In genomic region chr6:139364302-139364981, GRCh38 we compare ENCODE assay signal across 8 cellular contexts. TPM values are rescaled to one million over a fixed set of nuclear protein-coding genes. Genes with fewer than 3 reads are reported as not detected.
A peak's percentile ranks its signal among the peaks of the same experiment; 100 is the strongest.
DNase-seq lines count a peak whose midpoint lies in the region; TF ChIP-seq lines count a peak whose summit lies in the region.

No MANE protein-coding gene starts in this region.

- H4K20me1 ChIP-seq in neural cell (ENCODE audit: insufficient read depth), result no peaks in the 10 kb centered on the region

- H3K4me2 ChIP-seq in neural cell (ENCODE audit: low read length), result no peak overlapping the region

- TF ChIP-seq EP300 in neural cell (conservative IDR thresholded peaks at IDR 0.05; ENCODE audit: poor library complexity, severe bottlenecking), result no peak

- no peak for TF ChIP-seq POLR2A in erythroblast (IDR thresholded peaks at IDR 0.05; ENCODE audit: low read length)

- H3K9me3 ChIP-seq in neural cell (ENCODE audit: low read length), result no peaks in the 10 kb centered on the region

- H3K27me3 ChIP-seq in neural cell (ENCODE audit: insufficient read depth, low read depth, low read length), result no peaks in the 10 kb centered on the region

- TF ChIP-seq CTCF in AG09319 (IDR thresholded peaks at IDR 0.05; ENCODE audit: low read depth, low read length), result peak; percentile 38
- peak; percentile 43 for TF ChIP-seq CTCF in GM12873 (IDR thresholded peaks at IDR 0.05; ENCODE audit: insufficient read depth, low read depth, low read length, missing control alignments)
- TF ChIP-seq CTCF in LNCAP (IDR thresholded peaks at IDR 0.05), result peak; percentile 63
- TF ChIP-seq CTCF in neural cell (IDR thresholded peaks at IDR 0.05; ENCODE audit: poor library complexity, severe bottlenecking), result peak; percentile 91

- H3K9ac ChIP-seq in neural cell (ENCODE audit: low read length), result no peak overlapping the region

- no peak for DNase-seq in AG09319 (ENCODE audit: extremely low read depth, low read depth)
- peak; percentile 12 to 27 for DNase-seq in SHP77 (lab: John Stamatoyannopoulos, UW)
- peak; percentile 57 to 71 for DNase-seq in erythroblast (lab: John Stamatoyannopoulos, UW)
- DNase-seq in activated gamma-delta T cell treated with Interleukin-2 at 50 U/mL for 16 hours, result no peak
- no peak for DNase-seq in activated CD8-positive, alpha-beta memory T cell treated with anti-CD3 and anti-CD28 coated beads, Interleukin-2, amount 50 U/mL, for 4 hours

- H3K9me2 ChIP-seq in neural cell (ENCODE audit: insufficient read depth, low read length), result no peaks in the 10 kb centered on the region

- H3K79me2 ChIP-seq in neural cell (replicated peaks; ENCODE audit: insufficient read depth, low read length), result no peaks in the 10 kb centered on the region

- no peaks in the 10 kb centered on the region for H3K36me3 ChIP-seq in neural cell (ENCODE audit: insufficient read depth, low read length)

- no peak overlapping the region for H2AFZ ChIP-seq in neural cell (ENCODE audit: low read depth, low read length)

- no peak overlapping the region for H3K4me3 ChIP-seq in neural cell (ENCODE audit: low read length)

- no peaks in the 10 kb centered on the region for H3F3A ChIP-seq in neural cell (ENCODE audit: insufficient read depth, low read length, poor library complexity, severe bottlenecking)

- peak; percentile 93 for TF ChIP-seq RAD21 in neural cell (conservative IDR thresholded peaks at IDR 0.05)

- H3K27ac ChIP-seq in neural cell (ENCODE audit: low read length), result no peak overlapping the region

TF ChIP-seq in neural cell, 6 proteins besides CTCF, POLR2A, EP300 and RAD21:
- TF ChIP-seq REST (IDR thresholded peaks at IDR 0.05; ENCODE audit: borderline replicate concordance), result no peak
- TF ChIP-seq SMC3 (conservative IDR thresholded peaks at IDR 0.05; ENCODE audit: poor library complexity), result peak; percentile 95
- no peak for TF ChIP-seq POLR2AphosphoS5 (IDR thresholded peaks at IDR 0.05)
- TF ChIP-seq EZH2 (IDR thresholded peaks at IDR 0.05; ENCODE audit: borderline replicate concordance, insufficient read depth, low read length, poor library complexity, severe bottlenecking), result no peak

RNA-seq across cellular contexts. Expression of gene CITED2, which starts 10.0 kb away (rescaled TPM):
- 38.1 and 41.9 TPM in 2 replicates for polyA plus RNA-seq in neural cell
- polyA minus RNA-seq in neural cell, result 49.8 and 64.3 TPM in 2 replicates

Comparison
In these comparisons a context has a peak if more than half of its experiments do, and no peak if none do; other contexts are left out.
1. DNase-seq: peak in SHP77 (2 of 2) and erythroblast (2 of 2); none in AG09319 (single experiment), activated gamma-delta T cell treated with Interleukin-2 at 50 U/mL for 16 hours (single experiment) and activated CD8-positive, alpha-beta memory T cell treated with anti-CD3 and anti-CD28 coated beads, Interleukin-2, amount 50 U/mL, for 4 hours (single experiment).
2. CTCF ChIP-seq: peak in every context shown above with its lines; median percentile 91 in neural cell; 63 in LNCAP; 43 in GM12873; 38 in AG09319.